13 cellular contexts compared by ENCODE assay signal in genomic region chr7:16466087-16466472, GRCh38. TPM values are rescaled to one million over a fixed set of nuclear protein-coding genes. Genes with fewer than 3 reads are reported as not detected.
DNase-seq lines count a peak whose midpoint lies in the region; ATAC-seq and TF ChIP-seq lines count a peak whose summit lies in the region.
"Had no signal": no experiment of that assay in that cellular context is flagged by ENCODE, and none has a peak within 500 bp of the region (broad histone marks: within the 10 kb centered on the region; RNA-seq: fewer than 3 reads in every experiment).

No MANE protein-coding gene starts in this region.

- H3K4me1 Mint-ChIP-seq in effector memory CD8-positive, alpha-beta T cell (ENCODE audit: low read depth in 2 of 2) = no peaks in the 10 kb centered on the region

- H3K79me2 ChIP-seq in OCI-LY3 (ENCODE audit: low read length) = no peaks in the 10 kb centered on the region

- H3K9me3 Mint-ChIP-seq in effector memory CD8-positive, alpha-beta T cell = no peaks in the 10 kb centered on the region
- H3K9me3 Mint-ChIP-seq: activated T-helper 2 cell treated with anti-CD3 and anti-CD28 coated beads, Interferon-gamma antibody, Interleukin-2, Interleukin-4, amounts not matched to agents 10 μg/mL and 5 μg/mL and 100 μg/mL, durations not matched to agents 14 hours and 24 hours and 36 hours had no signal

- H4K20me1 ChIP-seq in OCI-LY3 (ENCODE audit: insufficient read depth, low read length) = no peaks in the 10 kb centered on the region
- H4K20me1 ChIP-seq: BLaER1 treated with 17β-estradiol and CSF1 and Interleukin-3, amounts not matched to agents 10 nM and 100 nM had no signal

- peak overlapping the region; percentile 73 for H3K4me2 ChIP-seq in OCI-LY3 (ENCODE audit: low read length)
- H3K4me2 ChIP-seq: BLaER1 treated with 17β-estradiol and CSF1 and Interleukin-3, amounts not matched to agents 10 nM and 100 nM had no signal

- no peaks in the 10 kb centered on the region for H3K36me3 ChIP-seq in OCI-LY3 (replicated peaks; ENCODE audit: low read depth, low read length)
- peaks cover 16% of the 10 kb centered on the region for H3K36me3 ChIP-seq in neuron (ENCODE audit: insufficient read depth, low read length)
- H3K36me3 ChIP-seq: BLaER1 treated with 17β-estradiol and CSF1 and Interleukin-3, amounts not matched to agents 10 nM and 100 nM; heart right ventricle had no signal

- no peak overlapping the region for H3K27ac Mint-ChIP-seq in effector memory CD8-positive, alpha-beta T cell
- H3K27ac Mint-ChIP-seq: activated T-helper 2 cell treated with anti-CD3 and anti-CD28 coated beads, Interferon-gamma antibody, Interleukin-2, Interleukin-4, amounts not matched to agents 10 μg/mL and 5 μg/mL and 100 μg/mL, durations not matched to agents 14 hours and 24 hours and 36 hours had no signal

- H3K36me3 Mint-ChIP-seq in effector memory CD8-positive, alpha-beta T cell (ENCODE audit: insufficient read depth) = no peaks in the 10 kb centered on the region

- CTCF ChIA-PET in AG04450 (lab: Charles Lee) = interaction anchor here (2.1 kb wide), 1 partner anchor 99 kb away, joined by 8 read pairs; no protein-coding TSS in a partner anchor

- H3K4me3 Mint-ChIP-seq in effector memory CD8-positive, alpha-beta T cell = no peak overlapping the region

- H3K9me3 ChIP-seq in AG04450 (ENCODE audit: control insufficient read depth, insufficient read depth, low read length) = no peaks in the 10 kb centered on the region
- H3K9me3 ChIP-seq in OCI-LY3 (ENCODE audit: insufficient read depth, low read length) = no peaks in the 10 kb centered on the region
- no peaks in the 10 kb centered on the region for H3K9me3 ChIP-seq in neuron (ENCODE audit: low read length)
- H3K9me3 ChIP-seq: BLaER1 treated with 17β-estradiol and CSF1 and Interleukin-3, amounts not matched to agents 10 nM and 100 nM; heart right ventricle had no signal

- peaks cover 0 to 20% of the 10 kb centered on the region in 2 donors for H3K27me3 Mint-ChIP-seq in effector memory CD8-positive, alpha-beta T cell

- no peak for ATAC-seq in HG03025 (IDR thresholded peaks at IDR 0.05; ENCODE audit: low FRiP score, unreplicated experiment)
- ATAC-seq in effector memory CD8-positive, alpha-beta T cell (replicated peaks) = no peak
- no peak for ATAC-seq in GM19395 (IDR thresholded peaks at IDR 0.05; ENCODE audit: unreplicated experiment)
- ATAC-seq: heart right ventricle; stimulated activated naive CD8-positive, alpha-beta T cell treated with anti-CD3 and anti-CD28 coated beads, Interleukin-15, Interleukin-2, amounts not matched to agents 100 U/mL and 50 U/mL, for 24 hours had no signal

- H2AFZ ChIP-seq in OCI-LY3 (ENCODE audit: low read depth, low read length) = peak overlapping the region; percentile 57; the same call in 1 of the 2 replicates
- H2AFZ ChIP-seq in neuron (ENCODE audit: low read depth, low read length) = peak overlapping the region; percentile 96

- H3K27me3 ChIP-seq in AG04450 (ENCODE audit: control insufficient read depth, insufficient read depth, low read length) (no peaks in the 10 kb centered on the region), OCI-LY3 (ENCODE audit: low read depth, low read length) (peaks cover 11% of the 10 kb centered on the region; the same call in 1 of the 2 replicates), neuron (ENCODE audit: insufficient read depth, low read length) (no peaks in the 10 kb centered on the region)
- H3K27me3 ChIP-seq: BLaER1 treated with 17β-estradiol and CSF1 and Interleukin-3, amounts not matched to agents 10 nM and 100 nM had no signal

- POLR2A ChIA-PET in AG04450 (lab: Yijun Ruan, JAX) = interaction anchor here (0.9 kb wide), 2 partner anchors 46 to 48 kb away, joined by 3 to 4 read pairs; no protein-coding TSS in a partner anchor

- H3K4me1 ChIP-seq in OCI-LY3 (ENCODE audit: low read length) = peaks cover 21% of the 10 kb centered on the region
- H3K4me1 ChIP-seq in neuron (ENCODE audit: insufficient read depth, low read length) = peaks cover 32% of the 10 kb centered on the region

- TF ChIP-seq CTCF in AG04450 (IDR thresholded peaks at IDR 0.05; ENCODE audit: low read depth, low read length) (no peak), OCI-LY3 (IDR thresholded peaks at IDR 0.05; ENCODE audit: low read depth, low read length) (no peak), fibroblast of pulmonary artery (IDR thresholded peaks at IDR 0.05; ENCODE audit: low read length, missing control alignments) (no peak)

- H3K27ac ChIP-seq in AG04450 (ENCODE audit: low read depth, low read length) (no peak overlapping the region), OCI-LY3 (ENCODE audit: low read length) (no peak overlapping the region)
- H3K27ac ChIP-seq: BLaER1 treated with 17β-estradiol and CSF1 and Interleukin-3, amounts not matched to agents 10 nM and 100 nM had no signal

- no peak overlapping the region for H3K9ac ChIP-seq in OCI-LY3 (ENCODE audit: low read length)
- H3K9ac ChIP-seq: BLaER1 treated with 17β-estradiol and CSF1 and Interleukin-3, amounts not matched to agents 10 nM and 100 nM had no signal

- DNase-seq in AG04450 (ENCODE audit: low read depth, low spot score) = no peak
- peak; percentile 4 for DNase-seq in fibroblast of pulmonary artery (ENCODE audit: low read depth)
- no peak for DNase-seq in NCI-H82 treated with DMSO at 0.1 percent for 48 hours (lab: John Stamatoyannopoulos, UW; ENCODE audit: unreplicated experiment)
- no peak for DNase-seq in effector memory CD8-positive, alpha-beta T cell
- DNase-seq: heart right ventricle; SHP77 treated with DMSO at 0.1 percent for 48 hours; stimulated activated naive CD8-positive, alpha-beta T cell treated with anti-CD3 and anti-CD28 coated beads, Interleukin-15, Interleukin-2, amounts not matched to agents 100 U/mL and 50 U/mL, for 24 hours had no signal

- H3K4me3 ChIP-seq in AG04450 (ENCODE audit: low read depth, low read length) (peak overlapping the region; percentile 11; the same call in 1 of the 2 replicates), OCI-LY3 (ENCODE audit: low read length) (peak overlapping the region; percentile 64), fibroblast of pulmonary artery (replicated peaks; ENCODE audit: low read depth, low read length) (peak overlapping the region; percentile 26), neuron (ENCODE audit: low read length) (peak overlapping the region; percentile 49)
- H3K4me3 ChIP-seq: BLaER1 treated with 17β-estradiol and CSF1 and Interleukin-3, amounts not matched to agents 10 nM and 100 nM had no signal

RNA-seq across cellular contexts. Expression of gene SOSTDC1, which starts 0.5 kb away (rescaled TPM):
- polyA plus RNA-seq in AG04450 (2011; rRNA removed) = 0.11 and 0.14 TPM in 2 replicates
- not detected in 2 replicates for polyA minus RNA-seq in AG04450 (2011; rRNA and poly(A)+ RNA removed)

RNA-seq across cellular contexts. Expression of gene CRPPA, which starts 44.7 kb away (rescaled TPM):
- 0.92 and 1.1 TPM in 2 replicates for polyA plus RNA-seq in AG04450 (2011; rRNA removed)
- 1.3 and 1.9 TPM in 2 replicates for polyA minus RNA-seq in AG04450 (2011; rRNA and poly(A)+ RNA removed)

Comparison
In these comparisons a context has a peak if more than half of its experiments do, and no peak if none do; other contexts are left out.
1. H3K4me3 ChIP-seq: peak in every context shown above with its lines; median percentile 64 in OCI-LY3; 49 in neuron; 26 in fibroblast of pulmonary artery; 11 in AG04450.